Comparison of ENCODE assay signal across 8 cellular contexts in the genomic region with DNA sequence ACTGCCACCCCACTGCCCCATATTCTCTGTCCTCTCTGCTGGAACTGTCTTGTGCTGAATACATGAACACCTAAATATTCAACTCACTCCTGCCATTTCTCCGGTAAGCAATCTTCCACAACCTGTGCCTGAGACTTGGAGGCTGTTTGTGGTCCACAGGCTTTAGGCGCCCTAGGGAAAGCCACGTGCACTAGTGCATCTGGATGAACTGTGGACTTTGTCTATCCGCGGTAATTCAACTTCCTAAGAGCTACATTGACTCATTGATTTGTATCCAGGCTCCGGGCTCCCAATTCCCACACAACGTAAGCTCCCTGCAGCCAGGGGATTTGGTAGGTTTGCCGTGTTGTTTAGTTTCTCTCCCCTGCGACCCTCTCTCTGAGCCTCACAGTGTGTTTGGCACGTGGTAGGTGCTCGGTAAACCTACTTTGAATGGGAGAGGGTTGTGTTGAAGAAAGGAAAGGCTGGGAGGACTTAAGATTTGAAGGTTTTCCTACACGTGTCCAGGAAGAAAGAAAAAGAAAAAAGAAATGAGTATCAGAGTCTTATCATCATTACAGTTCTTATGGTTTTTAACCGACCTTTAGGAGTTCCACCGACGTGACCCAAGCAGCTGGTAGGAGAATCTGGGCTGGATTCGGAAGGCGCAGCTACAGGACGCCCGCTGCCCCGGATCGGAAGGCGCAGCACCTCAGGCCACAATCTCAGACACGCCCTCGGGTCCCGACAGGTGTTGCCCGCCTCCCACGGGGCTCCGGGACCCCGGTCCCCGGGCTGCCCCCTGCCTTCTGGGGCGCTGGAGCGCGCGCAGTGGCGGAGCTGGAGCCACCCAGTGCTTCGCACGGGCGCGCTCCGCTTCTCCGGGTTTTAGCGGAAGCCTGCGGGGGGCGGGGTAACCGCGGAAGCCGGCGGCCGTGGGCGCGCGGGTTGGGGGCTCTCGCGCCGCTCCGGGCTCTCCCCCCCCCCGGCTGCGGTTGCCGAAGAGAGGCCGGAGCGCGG.
DNase-seq lines count a peak whose midpoint lies in the region; ATAC-seq and TF ChIP-seq lines count a peak whose summit lies in the region.

No MANE protein-coding gene starts in this region.

- H3K4me3 ChIP-seq in coronary artery, result peak overlapping the region; percentile 45

- no peak for TF ChIP-seq CTCF in coronary artery (IDR thresholded peaks at IDR 0.05)
- TF ChIP-seq CTCF in neural crest cell (conservative IDR thresholded peaks at IDR 0.05), result no peak

- no peaks in the 10 kb centered on the region for H3K36me3 Mint-ChIP-seq in neural crest cell (ENCODE audit: low read depth)

- DNase-seq in DMS153 (lab: John Stamatoyannopoulos, UW) (peak; percentile 62), NCI-H1694 (lab: John Stamatoyannopoulos, UW) (peak; percentile 19), coronary artery (ENCODE audit: low spot score) (no peak), neural crest cell (ENCODE audit: low read depth, low spot score) (peak; percentile 55), germinal center (ENCODE audit: low spot score) (no peak)

- H3K27me3 Mint-ChIP-seq in neural crest cell (ENCODE audit: low read depth), result peaks cover 78% of the 10 kb centered on the region

- peaks cover 12% of the 10 kb centered on the region for H3K4me1 Mint-ChIP-seq in neural crest cell

- peak overlapping the region; percentile 87 for H3K4me3 Mint-ChIP-seq in neural crest cell

- H3K9me3 Mint-ChIP-seq in neural crest cell, result no peaks in the 10 kb centered on the region

- no peak overlapping the region for H3K27ac ChIP-seq in coronary artery

- H3K27ac Mint-ChIP-seq in neural crest cell (ENCODE audit: unreplicated experiment), result no peak overlapping the region

- no peak for ATAC-seq in GM21529 (IDR thresholded peaks at IDR 0.05; ENCODE audit: unreplicated experiment)
- ATAC-seq in HG02623 (IDR thresholded peaks at IDR 0.05; ENCODE audit: unreplicated experiment), result no peak
- no peak for ATAC-seq in HG03097 (IDR thresholded peaks at IDR 0.05; ENCODE audit: low FRiP score, unreplicated experiment)

Comparison
In these comparisons a context has a peak if more than half of its experiments do, and no peak if none do; other contexts are left out.
1. DNase-seq: peak in DMS153 (single experiment), NCI-H1694 (single experiment) and neural crest cell (single experiment); none in coronary artery (single experiment) and germinal center (single experiment).